9 cellular contexts compared by ENCODE assay signal in genomic region chr17:78361227-78361683, GRCh38. TPM values are rescaled to one million over a fixed set of nuclear protein-coding genes. Genes with fewer than 3 reads are reported as not detected.
DNase-seq lines count a peak whose midpoint lies in the region; ATAC-seq and TF ChIP-seq lines count a peak whose summit lies in the region.
"Had no signal": no experiment of that assay in that cellular context is flagged by ENCODE, and none has a peak within 500 bp of the region (broad histone marks: within the 10 kb centered on the region; RNA-seq: fewer than 3 reads in every experiment).

No MANE protein-coding gene starts in this region.

- no peak for DNase-seq in T-helper 2 cell treated with Interferon-gamma antibody and Interleukin-4, amounts not matched to agents 5 μg/mL and 100 μg/mL, for 36 hours (ENCODE audit: low spot score)
- no peak for DNase-seq in T-helper 2 cell
- DNase-seq in SJCRH30, result no peak
- no peak for DNase-seq in spleen
- DNase-seq in aorta, result no peak
- DNase-seq in HEK293T (ENCODE audit: extremely low spot score), result no peak
- no peak for DNase-seq in testis

- H3K27me3 ChIP-seq in SJCRH30, result no peaks in the 10 kb centered on the region
- peaks cover 29% of the 10 kb centered on the region for H3K27me3 ChIP-seq in iPS-20b (ENCODE audit: insufficient read depth, low read length)
- peaks cover 0 to 40% (median 1%) of the 10 kb centered on the region in 7 donors for H3K27me3 ChIP-seq in spleen (replicated peaks in 1 of 7)
- no peaks in the 10 kb centered on the region for H3K27me3 ChIP-seq in aorta (ENCODE audit: control insufficient read depth in 1 of 2, insufficient read depth in 2 of 2, low read length in 1 of 2)
- H3K27me3 ChIP-seq in testis, result no peaks in the 10 kb centered on the region

- intact Hi-C loops in spleen (cut with DNase I; ENCODE audit: low total_unique reads) (loop anchor here (5.0 kb wide), 1 partner anchor 56 kb away; no protein-coding TSS in a partner anchor), aorta (cut with DNase I) (loop anchor here in 1 of 2 donors (5.0 kb wide), 1 partner anchor 56 kb away; no protein-coding TSS in a partner anchor), testis (cut with DNase I; ENCODE audit: low total_unique reads) (no loop called here)

- H3K4me1 ChIP-seq in SJCRH30 (peaks cover 50% of the 10 kb centered on the region), iPS-20b (ENCODE audit: insufficient read depth, low read length) (peaks cover 47% of the 10 kb centered on the region), spleen (peaks cover 26 to 70% (median 58%) of the 10 kb centered on the region in 6 donors), aorta (ENCODE audit: control insufficient read depth in 1 of 2, insufficient read depth in 2 of 2, low read length in 2 of 2) (peaks cover 2 to 5% of the 10 kb centered on the region in 2 donors), testis (peaks cover 31% of the 10 kb centered on the region)

- POLR2A ChIA-PET in HEK293T (lab: Yijun Ruan, JAX), result interaction anchor here (1.0 to 1.6 kb wide), 2 partner anchors 9 to 17 kb away, joined by 4 to 6 read pairs; partner anchors contain the start of gene PGS1

- H3K36me3 Mint-ChIP-seq in T-helper 2 cell treated with Interferon-gamma antibody and Interleukin-4, amounts not matched to agents 5 μg/mL and 100 μg/mL, for 36 hours (ENCODE audit: low read depth), result peaks cover 23% of the 10 kb centered on the region

- no peak for ATAC-seq in aorta (ENCODE audit: low FRiP score)

- H3K27ac Mint-ChIP-seq in T-helper 2 cell treated with Interferon-gamma antibody and Interleukin-4, amounts not matched to agents 5 μg/mL and 100 μg/mL, for 36 hours, result peak overlapping the region; percentile 17

- H3K9me3 Mint-ChIP-seq in T-helper 2 cell treated with Interferon-gamma antibody and Interleukin-4, amounts not matched to agents 5 μg/mL and 100 μg/mL, for 36 hours, result no peaks in the 10 kb centered on the region

- peaks cover 21% of the 10 kb centered on the region for H3K36me3 ChIP-seq in SJCRH30
- peaks cover 20% of the 10 kb centered on the region for H3K36me3 ChIP-seq in iPS-20b (ENCODE audit: insufficient read depth, low read depth, low read length)
- peaks cover 0 to 26% (median 22%) of the 10 kb centered on the region in 6 donors for H3K36me3 ChIP-seq in spleen
- no peaks in the 10 kb centered on the region for H3K36me3 ChIP-seq in aorta (ENCODE audit: control insufficient read depth in 1 of 2, insufficient read depth in 2 of 2, low read length in 1 of 2)
- H3K36me3 ChIP-seq in testis (ENCODE audit: low read depth, missing control alignments), result no peaks in the 10 kb centered on the region

- H3K4me3 Mint-ChIP-seq in T-helper 2 cell treated with Interferon-gamma antibody and Interleukin-4, amounts not matched to agents 5 μg/mL and 100 μg/mL, for 36 hours, result no peak overlapping the region

- WGBS in spleen, 5 donors, result 68 to 81% (median 70%) methylated on average over 12 of the region's 12 CpGs
- 85 to 86% methylated on average over 12 of the region's 12 CpGs for WGBS in aorta, 2 donors
- 56 to 65% methylated on average over 12 of the region's 12 CpGs for WGBS in testis, 2 donors

- H3K27ac ChIP-seq in SJCRH30, result no peak overlapping the region
- no peak overlapping the region for H3K27ac ChIP-seq in iPS-20b (ENCODE audit: low read length)
- peak overlapping the region in 7 of 8 donors; percentile 92 to 98 (median 96) for H3K27ac ChIP-seq in spleen
- H3K27ac ChIP-seq in aorta (ENCODE audit: low read depth in 1 of 2, low read length in 2 of 2), result no peak overlapping the region
- no peak overlapping the region for H3K27ac ChIP-seq in testis

- H3K27me3 Mint-ChIP-seq in T-helper 2 cell treated with Interferon-gamma antibody and Interleukin-4, amounts not matched to agents 5 μg/mL and 100 μg/mL, for 36 hours (ENCODE audit: low read depth), result peaks cover 11% of the 10 kb centered on the region

- no peak for TF ChIP-seq CTCF in spleen (IDR thresholded peaks at IDR 0.05 in 8 of 11, conservative IDR thresholded peaks at IDR 0.05 in 3 of 11)
- TF ChIP-seq CTCF in testis (IDR thresholded peaks at IDR 0.05), result no peak

- CTCF ChIA-PET in HEK293T (lab: Yijun Ruan, JAX), result interaction anchor here (0.9 to 1.9 kb wide), 11 partner anchors 12 to 73 kb away, joined by 3 to 8 read pairs (median 5); no protein-coding TSS in a partner anchor

- TF ChIP-seq POLR2A in spleen (IDR thresholded peaks at IDR 0.05), result no peak
- TF ChIP-seq POLR2A in testis (IDR thresholded peaks at IDR 0.05), result no peak

- H3K4me1 Mint-ChIP-seq in T-helper 2 cell treated with Interferon-gamma antibody and Interleukin-4, amounts not matched to agents 5 μg/mL and 100 μg/mL, for 36 hours (ENCODE audit: low read depth), result peaks cover 27% of the 10 kb centered on the region

- H3K9me3 ChIP-seq in SJCRH30 (replicated peaks) (no peaks in the 10 kb centered on the region), iPS-20b (ENCODE audit: insufficient read depth, low read depth, low read length) (no peaks in the 10 kb centered on the region), spleen (no peaks in the 10 kb centered on the region), aorta (ENCODE audit: control insufficient read depth, low read length) (no peaks in the 10 kb centered on the region), testis (no peaks in the 10 kb centered on the region)
- H3K9me3 ChIP-seq: thoracic aorta had no signal

- H3K4me3 ChIP-seq in SJCRH30, result peak overlapping the region; percentile 90; the same call in 1 of the 2 replicates
- H3K4me3 ChIP-seq in iPS-20b (ENCODE audit: low read length), result peak overlapping the region; percentile 86; the same call in 1 of the 2 replicates
- peak overlapping the region in 1 of 8 donors; percentile 94 for H3K4me3 ChIP-seq in spleen
- H3K4me3 ChIP-seq in aorta (ENCODE audit: low read length in 2 of 2), result no peak overlapping the region
- H3K4me3 ChIP-seq in testis, result peak overlapping the region in 1 of 2 donors; percentile 73

- H3K9ac ChIP-seq in iPS-20b (ENCODE audit: low read depth, low read length), result peak overlapping the region; percentile 83; the same call in 1 of the 2 replicates

TF ChIP-seq in HEK293T, 16 proteins besides CTCF, POLR2A, EP300 and RAD21:
- TF ChIP-seq ZNF384 (IDR thresholded peaks at IDR 0.05) (no peak), HDGF (IDR thresholded peaks at IDR 0.05; ENCODE audit: borderline replicate concordance) (no peak), TARDBP (IDR thresholded peaks at IDR 0.05) (no peak), FOXM1 (IDR thresholded peaks at IDR 0.05; ENCODE audit: borderline replicate concordance) (no peak), SP1 (IDR thresholded peaks at IDR 0.05) (no peak), L3MBTL2 (conservative IDR thresholded peaks at IDR 0.05) (no peak), SUZ12 (IDR thresholded peaks at IDR 0.05) (no peak), NFRKB (IDR thresholded peaks at IDR 0.05) (no peak), ELF4 (IDR thresholded peaks at IDR 0.05) (no peak), FOXK2 (IDR thresholded peaks at IDR 0.05) (no peak), BHLHE40 (IDR thresholded peaks at IDR 0.05; ENCODE audit: borderline replicate concordance) (no peak)
TF ChIP-seq in HEK293T: peak in this region for 0.

RNA-seq across cellular contexts. Expression of gene SOCS3, which starts 1.4 kb away (rescaled TPM):
- total RNA-seq in SJCRH30 (2014; rRNA removed; shearing (Covaris generic)), result 27.5 and 28.9 TPM in 2 replicates
- total RNA-seq in spleen (100 to 1,000 TPM in 4 of 7 donors, 10 to 100 TPM in 3; 21.4 to 164 (median 103) TPM), aorta (100 to 1,000 TPM; 107 to 182 TPM), testis (10 to 100 TPM in 1 of 2 donors, 1 to 10 TPM in 1; 2.2 to 17.8 TPM)
- polyA plus RNA-seq in spleen (10 to 100 TPM; 10.7 to 22.2 (median 12.2) TPM), aorta (10 to 100 TPM; 15.5 to 76.1 TPM), testis (ENCODE audit: insufficient read depth, low read depth, low replicate concordance) (9.6 TPM)

RNA-seq across cellular contexts. Expression of gene PGS1, which starts 17.2 kb away (rescaled TPM):
- 59.8 and 66.2 TPM in 2 replicates for total RNA-seq in SJCRH30 (2014; rRNA removed; shearing (Covaris generic))
- 100 to 1,000 TPM in 6 of 7 donors, 10 to 100 TPM in 1; 60.1 to 217 (median 112) TPM for total RNA-seq in spleen
- polyA plus RNA-seq in spleen, result 10 to 100 TPM; 20.0 to 34.7 (median 20.5) TPM
- 10 to 100 TPM; 46.5 to 67.0 TPM for total RNA-seq in aorta
- 10 to 100 TPM in 1 of 2 donors, 1 to 10 TPM in 1; 9.9 to 30.3 TPM for polyA plus RNA-seq in aorta
- 10 to 100 TPM; 50.4 to 58.4 TPM for total RNA-seq in testis
- 34.9 TPM for polyA plus RNA-seq in testis (ENCODE audit: insufficient read depth, low read depth, low replicate concordance)

Comparison
In these comparisons a context has a peak if more than half of its experiments do, and no peak if none do; other contexts are left out.
1. H3K27ac ChIP-seq: peak in spleen (7 of 8); none in SJCRH30 (single experiment), iPS-20b (single experiment), aorta (0 of 2) and testis (0 of 2).
2. H3K4me3 ChIP-seq: peak in SJCRH30 (single experiment) and iPS-20b (single experiment); none in aorta (0 of 2).